Comparison of ENCODE assay signal across 9 cellular contexts in the genomic region with DNA sequence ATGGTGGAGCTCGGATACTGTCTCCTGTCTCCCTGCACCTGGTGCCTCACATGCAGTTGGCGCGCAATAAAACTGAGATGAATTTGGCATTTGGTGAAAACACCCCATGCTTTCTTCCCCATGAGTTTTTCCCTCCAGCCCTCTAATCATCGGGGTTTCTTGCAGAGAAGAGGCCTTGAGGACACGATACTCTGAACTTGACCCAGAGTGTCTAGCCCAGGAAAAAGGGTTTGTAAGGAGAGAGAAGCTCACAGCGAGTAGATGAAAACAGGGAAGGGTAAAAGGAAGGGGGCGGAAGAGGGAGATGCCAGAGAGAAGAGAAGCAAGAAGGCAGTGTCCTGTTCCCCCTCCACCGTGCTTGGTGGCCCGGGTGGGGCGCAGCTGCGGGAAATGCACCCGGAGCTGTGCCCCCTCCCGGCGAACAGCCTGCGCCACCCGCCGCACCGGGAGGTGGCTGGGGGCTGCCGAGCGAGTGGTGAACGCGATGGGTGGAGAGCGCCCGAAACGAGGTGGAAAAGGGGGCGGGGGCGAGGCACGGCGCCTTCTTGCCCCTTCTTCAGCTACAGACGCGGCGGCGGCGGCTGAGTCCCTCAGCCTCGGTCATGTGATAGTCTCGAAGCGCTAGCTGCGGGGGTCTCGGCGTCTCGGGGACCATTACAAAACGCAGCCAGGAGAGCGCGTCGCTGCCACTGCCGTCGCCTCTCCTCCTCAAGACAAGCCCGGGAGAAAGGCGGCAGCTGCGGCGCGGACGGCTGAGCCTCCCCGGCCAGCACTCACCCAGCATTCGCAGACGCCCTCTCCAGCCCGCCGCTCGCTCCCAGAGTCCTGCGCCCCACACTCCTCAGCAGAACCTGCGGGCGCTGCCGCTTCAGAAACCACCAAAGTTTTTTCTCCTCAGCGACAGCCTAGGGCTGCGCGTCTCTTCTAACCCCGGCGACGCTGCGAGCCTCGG. TPM values are rescaled to one million over a fixed set of nuclear protein-coding genes. Genes with fewer than 3 reads are reported as not detected.
A peak's percentile ranks its signal among the peaks of the same experiment; 100 is the strongest.
DNase-seq lines count a peak whose midpoint lies in the region; ATAC-seq, FAIRE-seq and TF ChIP-seq lines count a peak whose summit lies in the region.
"Had no signal": no experiment of that assay in that cellular context is flagged by ENCODE, and none has a peak within 500 bp of the region (broad histone marks: within the 10 kb centered on the region; RNA-seq: fewer than 3 reads in every experiment).

No MANE protein-coding gene starts in this region.

- peaks cover 80% of the 10 kb centered on the region for H3K27me3 Mint-ChIP-seq in chondrocyte (ENCODE audit: low read depth)

- FAIRE-seq in pancreas (lab: Jason Lieb, UNC), result no peak

- peaks cover 34% of the 10 kb centered on the region for H3K4me1 Mint-ChIP-seq in chondrocyte (ENCODE audit: low read depth)

- peak overlapping the region; percentile 49 for H3K4me3 ChIP-seq in HUES64 (ENCODE audit: low read length)
- H3K4me3 ChIP-seq in pancreas, result peak overlapping the region in 1 of 4 donors; percentile 23

- ATAC-seq in pancreas (peak in 3 of 4 donors; percentile 6 to 37 (median 8)), HG03135 (IDR thresholded peaks at IDR 0.05; ENCODE audit: unreplicated experiment) (no peak), HG03565 (IDR thresholded peaks at IDR 0.05; ENCODE audit: unreplicated experiment) (no peak)

- peak overlapping the region; percentile 12 for H3K9ac ChIP-seq in HUES64 (ENCODE audit: low read depth, low read length)

- H3K4me1 ChIP-seq in HUES64 (ENCODE audit: insufficient read depth, low read length), result peaks cover 43% of the 10 kb centered on the region
- H3K4me1 ChIP-seq in pancreas, result peaks cover 0 to 8% (median 4%) of the 10 kb centered on the region in 3 donors

- H3K27me3 ChIP-seq in HUES64 (ENCODE audit: insufficient read depth, low read length) (peaks cover 100% of the 10 kb centered on the region), pancreas (peaks cover 8 to 91% (median 26%) of the 10 kb centered on the region in 4 donors)

- no peaks in the 10 kb centered on the region for H3K36me3 ChIP-seq in HUES64 (ENCODE audit: insufficient read depth, low read length)
- no peaks in the 10 kb centered on the region for H3K36me3 ChIP-seq in pancreas

- under 1% methylated on average over 71 of the region's 71 CpGs for WGBS in HUES64
- 1 to 2% methylated on average over 60 to 71 of the region's 71 CpGs for WGBS in pancreas, 2 donors

- H3K27ac ChIP-seq in HUES64 (ENCODE audit: low read depth, low read length), result no peak overlapping the region
- no peak overlapping the region for H3K27ac ChIP-seq in pancreas

- intact Hi-C loops in pancreas (cut with DNase I), result no loop called here

- H3K36me3 Mint-ChIP-seq in chondrocyte (ENCODE audit: low read depth), result peaks cover 5% of the 10 kb centered on the region

- H3K9me3 ChIP-seq in HUES64 (ENCODE audit: insufficient read depth, low read depth, low read length), result no peaks in the 10 kb centered on the region
- no peaks in the 10 kb centered on the region for H3K9me3 ChIP-seq in pancreas

- H3K4me3 Mint-ChIP-seq in chondrocyte (ENCODE audit: unreplicated experiment), result peak overlapping the region; percentile 60

- DNase-seq in DMS53 (lab: John Stamatoyannopoulos, UW), result peak; percentile 44
- DNase-seq in DMS53 treated with DMSO at 0.1 percent for 48 hours (lab: John Stamatoyannopoulos, UW; ENCODE audit: unreplicated experiment), result no peak
- DNase-seq in chondrocyte (ENCODE audit: low spot score), result no peak
- peak in 1 of 6 donors; percentile 62 for DNase-seq in pancreas
- no peak for DNase-seq in NCI-H526 treated with DMSO at 0.1 percent for 48 hours (lab: John Stamatoyannopoulos, UW)

- TF ChIP-seq CTCF in chondrocyte (IDR thresholded peaks at IDR 0.05) (no peak), pancreas (IDR thresholded peaks at IDR 0.05) (no peak)

- H3K9me3 Mint-ChIP-seq in chondrocyte (ENCODE audit: low read depth), result no peaks in the 10 kb centered on the region

- H3K27ac Mint-ChIP-seq in chondrocyte (ENCODE audit: unreplicated experiment), result no peak overlapping the region

RNA-seq across cellular contexts. Expression of gene FOXB2, which starts 1.1 kb away (rescaled TPM):
- 3.4 TPM for polyA plus RNA-seq in HUES64 (2013, experiment 1 of 2)
- polyA plus RNA-seq in HUES64 (2013, experiment 2 of 2), result 1.9 TPM
- total RNA-seq in chondrocyte, result not detected in 3 replicates
- not detected for total RNA-seq in pancreas
- not detected for polyA plus RNA-seq in pancreas
- total RNA-seq: epithelial cell of proximal tubule had no signal

Comparison
In these comparisons a context has a peak if more than half of its experiments do, and no peak if none do; other contexts are left out.
1. ATAC-seq: peak in pancreas (3 of 4); none in HG03135 (single experiment) and HG03565 (single experiment).